ENCODE assay signal across 33 cellular contexts in genomic region chr6:53433617-53434285, GRCh38.
DNase-seq lines count a peak whose midpoint lies in the region; ATAC-seq and TF ChIP-seq lines count a peak whose summit lies in the region.
"Had no signal": no experiment of that assay in that cellular context is flagged by ENCODE, and none has a peak within 500 bp of the region (broad histone marks: within the 10 kb centered on the region; RNA-seq: fewer than 3 reads in every experiment).

No MANE protein-coding gene starts in this region.

- DNase-seq in CD14-positive monocyte (ENCODE audit: low spot score) (no peak), NCI-H146 treated with DMSO at 0.1 percent for 48 hours (lab: John Stamatoyannopoulos, UW; ENCODE audit: unreplicated experiment) (peak; percentile 72), breast epithelium (ENCODE audit: low spot score in 2 of 2) (no peak), osteoblast (ENCODE audit: insufficient read length, low spot score, missing footprints) (no peak), foreskin fibroblast (no peak)
- DNase-seq: activated CD4-positive, alpha-beta memory T cell treated with anti-CD3 and anti-CD28 coated beads, Interleukin-2, amount 10 ng/mL, durations not matched to agents 7 days and 5 days; activated CD4-positive, CD25-positive, alpha-beta regulatory T cell treated with anti-CD3 and anti-CD28 coated beads, Interleukin-2, amount 50 U/mL, for 72 hours; activated CD8-positive, alpha-beta memory T cell treated with anti-CD3 and anti-CD28 coated beads, Interleukin-2, amount 50 U/mL, for 48 hours; aorta; Calu3; cortex of kidney; endodermal cell; GOT3; heart left ventricle; HFFc6; NCI-H1048; NCI-H1930; NCI-H526; psoas muscle; SK-N-SH; stimulated activated naive CD8-positive, alpha-beta T cell treated with anti-CD3 and anti-CD28 coated beads, Interleukin-15, Interleukin-2, amounts not matched to agents 100 U/mL and 50 U/mL, for 24 hours; thyroid gland had no signal

- H3K4me1 ChIP-seq in breast epithelium (no peaks in the 10 kb centered on the region), osteoblast (ENCODE audit: insufficient read depth, low read length) (peaks cover 32% of the 10 kb centered on the region)
- H3K4me1 ChIP-seq: foreskin keratinocyte, psoas muscle, thyroid gland had no signal

- H3K9me3 Mint-ChIP-seq in CD14-positive monocyte, result no peaks in the 10 kb centered on the region
- H3K9me3 Mint-ChIP-seq: activated CD4-positive, alpha-beta memory T cell treated with anti-CD3 and anti-CD28 coated beads, Interleukin-2, amount 10 ng/mL, durations not matched to agents 7 days and 5 days; activated naive CD4-positive, alpha-beta T cell treated with anti-CD3 and anti-CD28 coated beads, Interleukin-2, amount 50 U/mL, for 24 hours; activated T-helper 2 cell treated with anti-CD3 and anti-CD28 coated beads, Interferon-gamma antibody, Interleukin-2, Interleukin-4, amounts not matched to agents 10 μg/mL and 5 μg/mL and 100 μg/mL, durations not matched to agents 14 hours and 24 hours and 36 hours; endodermal cell; HFFc6; memory B cell; T-helper 1 cell treated with Interleukin-12 subunit alpha and Interleukin-12 subunit beta and Interleukin-4 antibody, amounts not matched to agents 30 μg/mL and 1 μg/mL, for 36 hours had no signal

- H3K4me2 ChIP-seq in osteoblast (ENCODE audit: insufficient read depth, low read length), result peak overlapping the region; percentile 19
- H3K4me2 ChIP-seq: SK-N-SH had no signal

- H3K36me3 ChIP-seq in breast epithelium (no peaks in the 10 kb centered on the region), osteoblast (ENCODE audit: insufficient read depth, low read length) (no peaks in the 10 kb centered on the region)
- H3K36me3 ChIP-seq: heart left ventricle, neutrophil, thyroid gland had no signal

- peak overlapping the region; percentile 89 to 98 (median 93) for H3K27ac Mint-ChIP-seq in CD14-positive monocyte
- H3K27ac Mint-ChIP-seq: activated CD4-positive, alpha-beta memory T cell treated with anti-CD3 and anti-CD28 coated beads, Interleukin-2, amount 10 ng/mL, durations not matched to agents 7 days and 5 days; activated T-helper 2 cell treated with anti-CD3 and anti-CD28 coated beads, Interferon-gamma antibody, Interleukin-2, Interleukin-4, amounts not matched to agents 10 μg/mL and 5 μg/mL and 100 μg/mL, durations not matched to agents 14 hours and 24 hours and 36 hours; endodermal cell; HFFc6; memory B cell; T-helper 1 cell treated with Interleukin-12 subunit alpha and Interleukin-12 subunit beta and Interleukin-4 antibody, amounts not matched to agents 30 μg/mL and 1 μg/mL, for 36 hours had no signal

- H3K27ac ChIP-seq in breast epithelium (peak overlapping the region; percentile 26 to 41), osteoblast (ENCODE audit: low read depth, low read length) (peak overlapping the region; percentile 60)
- H3K27ac ChIP-seq: foreskin keratinocyte, HL-60, neutrophil, psoas muscle, thyroid gland had no signal

- peak overlapping the region in 1 of 2 donors; percentile 78 for H3K4me3 Mint-ChIP-seq in CD14-positive monocyte
- H3K4me3 Mint-ChIP-seq: activated CD4-positive, alpha-beta memory T cell treated with anti-CD3 and anti-CD28 coated beads, Interleukin-2, amount 10 ng/mL, durations not matched to agents 7 days and 5 days; activated naive CD4-positive, alpha-beta T cell treated with anti-CD3 and anti-CD28 coated beads, Interleukin-2, amount 50 U/mL, for 24 hours; endodermal cell; HFFc6; memory B cell; T-helper 1 cell treated with Interleukin-12 subunit alpha and Interleukin-12 subunit beta and Interleukin-4 antibody, amounts not matched to agents 30 μg/mL and 1 μg/mL, for 36 hours had no signal

- no peaks in the 10 kb centered on the region for H3K79me2 ChIP-seq in osteoblast (ENCODE audit: insufficient read depth, low read length)

- H3K9me3 ChIP-seq in breast epithelium (no peaks in the 10 kb centered on the region), osteoblast (ENCODE audit: low read depth, low read length) (no peaks in the 10 kb centered on the region)
- H3K9me3 ChIP-seq: heart left ventricle, neutrophil, psoas muscle, SK-N-SH, thyroid gland had no signal

- TF ChIP-seq CTCF in CD14-positive monocyte (IDR thresholded peaks at IDR 0.05) (no peak), breast epithelium (IDR thresholded peaks at IDR 0.05) (no peak), osteoblast (IDR thresholded peaks at IDR 0.05; ENCODE audit: extremely low read depth, low read depth, low read length) (no peak), foreskin fibroblast (IDR thresholded peaks at IDR 0.05; ENCODE audit: low read depth, low read length) (no peak)

- H3K4me3 ChIP-seq in breast epithelium (no peak overlapping the region), osteoblast (ENCODE audit: insufficient read depth, low read length) (no peak overlapping the region), foreskin fibroblast (ENCODE audit: low read depth in 1 of 2, low read length in 2 of 2) (no peak overlapping the region)
- H3K4me3 ChIP-seq: GM12878, heart left ventricle, psoas muscle, thyroid gland had no signal

- intact Hi-C loops in CD14-positive monocyte (cut with micrococcal nuclease) (loop anchor here (5.0 to 10.0 kb wide), 4 partner anchors 51 to 189 kb away; no protein-coding TSS in a partner anchor), breast epithelium (cut with DNase I; ENCODE audit: low total_unique reads) (no loop called here)

- H3K27me3 Mint-ChIP-seq in CD14-positive monocyte (ENCODE audit: low read depth in 3 of 3), result peaks cover 0 to 1% (median 0%) of the 10 kb centered on the region in 3 donors
- H3K27me3 Mint-ChIP-seq: activated CD4-positive, alpha-beta memory T cell treated with anti-CD3 and anti-CD28 coated beads, Interleukin-2, amount 10 ng/mL, durations not matched to agents 7 days and 5 days; activated naive CD4-positive, alpha-beta T cell treated with anti-CD3 and anti-CD28 coated beads, Interleukin-2, amount 50 U/mL, for 24 hours; memory B cell had no signal

- no peaks in the 10 kb centered on the region for H4K20me1 ChIP-seq in osteoblast (ENCODE audit: insufficient read depth, low read length)

- H2AFZ ChIP-seq in osteoblast (ENCODE audit: low read length), result no peak overlapping the region

- no peak for ATAC-seq in GM19397 (IDR thresholded peaks at IDR 0.05; ENCODE audit: unreplicated experiment)
- no peak for ATAC-seq in GM19467 (IDR thresholded peaks at IDR 0.05; ENCODE audit: unreplicated experiment)
- ATAC-seq: esophagus mucosa; foreskin keratinocyte; psoas muscle; stimulated activated naive CD8-positive, alpha-beta T cell treated with anti-CD3 and anti-CD28 coated beads, Interleukin-15, Interleukin-2, amounts not matched to agents 100 U/mL and 50 U/mL, for 24 hours had no signal

- no peak for TF ChIP-seq POLR2A in breast epithelium (IDR thresholded peaks at IDR 0.05)

- H3K27me3 ChIP-seq in breast epithelium (no peaks in the 10 kb centered on the region), osteoblast (ENCODE audit: insufficient read depth, low read length) (no peaks in the 10 kb centered on the region)
- H3K27me3 ChIP-seq: heart left ventricle, neutrophil, thyroid gland had no signal

- H3K4me1 Mint-ChIP-seq in CD14-positive monocyte, result peaks cover 52% of the 10 kb centered on the region

- H3K36me3 Mint-ChIP-seq in CD14-positive monocyte, result no peaks in the 10 kb centered on the region
- H3K36me3 Mint-ChIP-seq: activated naive CD4-positive, alpha-beta T cell treated with anti-CD3 and anti-CD28 coated beads, Interleukin-2, amount 50 U/mL, for 24 hours; memory B cell had no signal
